13 cellular contexts compared by ENCODE assay signal in the genomic region with DNA sequence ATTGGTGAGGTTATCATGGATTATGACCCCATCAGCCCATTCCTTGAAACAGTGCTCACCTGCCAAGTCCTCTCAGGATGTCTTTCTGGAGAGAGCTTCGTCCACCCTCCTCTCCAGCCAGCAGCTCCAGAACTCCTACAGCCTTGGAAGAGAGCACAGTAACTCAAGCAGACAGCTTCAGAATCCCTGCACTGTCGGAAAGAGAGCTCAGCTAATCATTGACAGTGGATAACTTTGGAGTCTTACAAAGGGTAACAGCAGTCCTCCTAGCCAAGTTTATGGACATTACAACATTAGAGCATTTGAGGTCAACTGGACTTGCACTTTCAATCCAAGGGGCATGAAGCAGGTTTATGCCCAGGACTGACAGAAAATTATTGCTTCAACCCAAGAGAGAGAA. TPM values are rescaled to one million over a fixed set of nuclear protein-coding genes. Genes with fewer than 3 reads are reported as not detected.
A peak's percentile ranks its signal among the peaks of the same experiment; 100 is the strongest.
DNase-seq lines count a peak whose midpoint lies in the region; ATAC-seq, FAIRE-seq and TF ChIP-seq lines count a peak whose summit lies in the region.
"Not testable (repeated sequence)": the region's sequence is repeated elsewhere in the genome, so short reads cannot be mapped to it uniquely, and the experiment has no call there.
"Had no signal": no experiment of that assay in that cellular context is flagged by ENCODE, and none has a peak within 500 bp of the region (broad histone marks: within the 10 kb centered on the region; RNA-seq: fewer than 3 reads in every experiment).

A gene with protein sequence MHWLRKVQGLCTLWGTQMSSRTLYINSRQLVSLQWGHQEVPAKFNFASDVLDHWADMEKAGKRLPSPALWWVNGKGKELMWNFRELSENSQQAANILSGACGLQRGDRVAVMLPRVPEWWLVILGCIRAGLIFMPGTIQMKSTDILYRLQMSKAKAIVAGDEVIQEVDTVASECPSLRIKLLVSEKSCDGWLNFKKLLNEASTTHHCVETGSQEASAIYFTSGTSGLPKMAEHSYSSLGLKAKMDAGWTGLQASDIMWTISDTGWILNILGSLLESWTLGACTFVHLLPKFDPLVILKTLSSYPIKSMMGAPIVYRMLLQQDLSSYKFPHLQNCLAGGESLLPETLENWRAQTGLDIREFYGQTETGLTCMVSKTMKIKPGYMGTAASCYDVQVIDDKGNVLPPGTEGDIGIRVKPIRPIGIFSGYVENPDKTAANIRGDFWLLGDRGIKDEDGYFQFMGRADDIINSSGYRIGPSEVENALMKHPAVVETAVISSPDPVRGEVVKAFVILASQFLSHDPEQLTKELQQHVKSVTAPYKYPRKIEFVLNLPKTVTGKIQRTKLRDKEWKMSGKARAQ (minus strand): TSS at position 220 of the 400 bp plus-strand sequence. CDS start 11,522 bp downstream, outside the sequence.

- H3K27me3 ChIP-seq in liver (ENCODE audit: control insufficient read depth in 4 of 4, insufficient read depth in 4 of 4, low read length in 3 of 4) = not testable (repeated sequence)

- H3K9ac ChIP-seq in kidney (ENCODE audit: low read length in 2 of 2) (peak within 1 kb of the TSS in 1 of 2 donors; percentile 55), liver (ENCODE audit: low read depth in 1 of 2, low read length in 2 of 2) (peak within 1 kb of the TSS; percentile 47 to 83)

- H3K9me3 ChIP-seq in kidney (ENCODE audit: control insufficient read depth in 1 of 2, low read length in 2 of 2); liver (ENCODE audit: control insufficient read depth in 4 of 4, low read length in 3 of 4): not testable (repeated sequence)

- not testable (repeated sequence) for H3K4me1 ChIP-seq in kidney (ENCODE audit: control insufficient read depth in 1 of 2, insufficient read depth in 1 of 2, low read depth in 1 of 2, low read length in 2 of 2); liver (ENCODE audit: control insufficient read depth in 4 of 4, insufficient read depth in 4 of 4, low read length in 3 of 4)

- peak within 1 kb of the TSS; percentile 50 to 53 for H3K4me3 ChIP-seq in kidney (ENCODE audit: low read length in 2 of 2)
- H3K4me3 ChIP-seq in liver (ENCODE audit: low read depth in 1 of 3, low read length in 3 of 3) = peak within 1 kb of the TSS; percentile 47 to 59 (median 59)

- TF ChIP-seq RAD21 in liver (IDR thresholded peaks at IDR 0.05) = not testable (repeated sequence)

- WGBS in liver = 25% methylated on average over 2 of the region's 2 CpGs

- H3K4me3 Mint-ChIP-seq in nephron = peak within 1 kb of the TSS in 1 of 3 experiments; percentile 39

- H3K27ac ChIP-seq in kidney (ENCODE audit: low read depth in 2 of 2, low read length in 2 of 2) = not testable (repeated sequence)
- H3K27ac ChIP-seq in liver (ENCODE audit: low read depth in 1 of 2, low read length in 2 of 2) = peak within 1 kb of the TSS; percentile 54 to 74

- H3K27ac Mint-ChIP-seq in nephron = peak within 1 kb of the TSS in 2 of 3 experiments; percentile 75 to 79

- peak; percentile 46 for FAIRE-seq in kidney (lab: Jason Lieb, UNC)

- not testable (repeated sequence) for H3K27me3 Mint-ChIP-seq in nephron (ENCODE audit: low read depth)

- DNase-seq in kidney = not testable (repeated sequence)
- peak; percentile 55 for DNase-seq in left lobe of liver (ENCODE audit: low spot score)

- not testable (repeated sequence) for H3K36me3 Mint-ChIP-seq in nephron (ENCODE audit: low read depth)

- H3K4me1 Mint-ChIP-seq in nephron = not testable (repeated sequence)

- not testable (repeated sequence) for H3K9me3 Mint-ChIP-seq in nephron

- H3K36me3 ChIP-seq in kidney (ENCODE audit: control insufficient read depth in 1 of 2, insufficient read depth in 2 of 2, low read length in 2 of 2); liver (ENCODE audit: control insufficient read depth in 4 of 4, insufficient read depth in 3 of 4, low read depth in 1 of 4, low read length in 3 of 4): not testable (repeated sequence)

- intact Hi-C loops in kidney (cut with DNase I) = not testable (repeated sequence)

- TF ChIP-seq CTCF in kidney (IDR thresholded peaks at IDR 0.05; ENCODE audit: borderline replicate concordance, extremely low read depth, insufficient read depth); liver (IDR thresholded peaks at IDR 0.05; ENCODE audit: low read depth, low read length, missing input control); nephron (IDR thresholded peaks at IDR 0.05; ENCODE audit: unreplicated experiment in 3 of 3): not testable (repeated sequence)

- ATAC-seq in left lobe of liver = peak; percentile 65

TF ChIP-seq in liver, 16 proteins besides CTCF, POLR2A, EP300 and RAD21:
- TF ChIP-seq TAF1 (conservative IDR thresholded peaks at IDR 0.05) (peak; percentile 81), HNF4A (conservative IDR thresholded peaks at IDR 0.05) (peak; percentile 7 to 20), RXRA (IDR thresholded peaks at IDR 0.05) (peak; percentile 9 to 38)
- TF ChIP-seq, protein P1, sequence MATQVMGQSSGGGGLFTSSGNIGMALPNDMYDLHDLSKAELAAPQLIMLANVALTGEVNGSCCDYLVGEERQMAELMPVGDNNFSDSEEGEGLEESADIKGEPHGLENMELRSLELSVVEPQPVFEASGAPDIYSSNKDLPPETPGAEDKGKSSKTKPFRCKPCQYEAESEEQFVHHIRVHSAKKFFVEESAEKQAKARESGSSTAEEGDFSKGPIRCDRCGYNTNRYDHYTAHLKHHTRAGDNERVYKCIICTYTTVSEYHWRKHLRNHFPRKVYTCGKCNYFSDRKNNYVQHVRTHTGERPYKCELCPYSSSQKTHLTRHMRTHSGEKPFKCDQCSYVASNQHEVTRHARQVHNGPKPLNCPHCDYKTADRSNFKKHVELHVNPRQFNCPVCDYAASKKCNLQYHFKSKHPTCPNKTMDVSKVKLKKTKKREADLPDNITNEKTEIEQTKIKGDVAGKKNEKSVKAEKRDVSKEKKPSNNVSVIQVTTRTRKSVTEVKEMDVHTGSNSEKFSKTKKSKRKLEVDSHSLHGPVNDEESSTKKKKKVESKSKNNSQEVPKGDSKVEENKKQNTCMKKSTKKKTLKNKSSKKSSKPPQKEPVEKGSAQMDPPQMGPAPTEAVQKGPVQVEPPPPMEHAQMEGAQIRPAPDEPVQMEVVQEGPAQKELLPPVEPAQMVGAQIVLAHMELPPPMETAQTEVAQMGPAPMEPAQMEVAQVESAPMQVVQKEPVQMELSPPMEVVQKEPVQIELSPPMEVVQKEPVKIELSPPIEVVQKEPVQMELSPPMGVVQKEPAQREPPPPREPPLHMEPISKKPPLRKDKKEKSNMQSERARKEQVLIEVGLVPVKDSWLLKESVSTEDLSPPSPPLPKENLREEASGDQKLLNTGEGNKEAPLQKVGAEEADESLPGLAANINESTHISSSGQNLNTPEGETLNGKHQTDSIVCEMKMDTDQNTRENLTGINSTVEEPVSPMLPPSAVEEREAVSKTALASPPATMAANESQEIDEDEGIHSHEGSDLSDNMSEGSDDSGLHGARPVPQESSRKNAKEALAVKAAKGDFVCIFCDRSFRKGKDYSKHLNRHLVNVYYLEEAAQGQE (IDR thresholded peaks at IDR 0.05) = peak; percentile 62

RNA-seq across cellular contexts. Expression of the gene that starts here (rescaled TPM):
- 48.2 TPM for total RNA-seq in kidney
- polyA plus RNA-seq in kidney (ENCODE audit: insufficient read depth, low read depth, low replicate concordance) = 428 TPM
- 535 TPM for total RNA-seq in left lobe of liver
- 100 to 1,000 TPM in 1 of 2 donors, 10 to 100 TPM in 1; 46.0 to 852 TPM for total RNA-seq in liver
- polyA plus RNA-seq in liver = 100 to 1,000 TPM; 273 to 728 TPM
- total RNA-seq: A673; CD4-positive, alpha-beta memory T cell; CD4-positive, CD25-positive, alpha-beta regulatory T cell; CD8-positive, alpha-beta memory T cell; Daoy; G401; GM12878 had no signal
- polyA plus RNA-seq: AG04450; CD14-positive monocyte; CD4-positive, alpha-beta memory T cell; CD4-positive, CD25-positive, alpha-beta regulatory T cell; CD8-positive, alpha-beta memory T cell; GM12878 had no signal
